Comparison of ENCODE assay signal across 1 cellular context in genomic region chr1:182175340-182176068, GRCh38.
TF ChIP-seq lines count a peak whose summit lies in the region.

No MANE protein-coding gene starts in this region.

TF ChIP-seq in HEK293, 187 proteins besides CTCF, POLR2A, EP300 and RAD21 (continued from another document and continues in another):
- no peak for TF ChIP-seq ZNF148 (tag by site-specific recombination; IDR thresholded peaks at IDR 0.05; ENCODE audit: borderline replicate concordance)
- no peak for TF ChIP-seq ZBTB10 (tag by site-specific recombination; IDR thresholded peaks at IDR 0.05)
- TF ChIP-seq ZNF514 (tag by site-specific recombination; IDR thresholded peaks at IDR 0.05), result no peak
- no peak for TF ChIP-seq ZNF146 (tag by site-specific recombination; IDR thresholded peaks at IDR 0.05)
- no peak for TF ChIP-seq ZNF558 (tag by site-specific recombination; IDR thresholded peaks at IDR 0.05)
- TF ChIP-seq HOXC10 (CRISPR knock-in tag; IDR thresholded peaks at IDR 0.05), result no peak
- TF ChIP-seq SETDB1 (IDR thresholded peaks at IDR 0.05; ENCODE audit: insufficient read length, low read length), result no peak
- TF ChIP-seq ZEB2 (tag by site-specific recombination; IDR thresholded peaks at IDR 0.05), result peak; percentile 73; the same call in 1 of the 2 replicates
- no peak for TF ChIP-seq ZNF223 (tag by site-specific recombination; IDR thresholded peaks at IDR 0.05)
- no peak for TF ChIP-seq PBX3 (CRISPR knock-in tag; IDR thresholded peaks at IDR 0.05)
- TF ChIP-seq ZBTB48 (tag by site-specific recombination; IDR thresholded peaks at IDR 0.05), result no peak
- no peak for TF ChIP-seq HOXA7 (CRISPR knock-in tag; IDR thresholded peaks at IDR 0.05; ENCODE audit: borderline replicate concordance)
- TF ChIP-seq ZNF121 (tag by site-specific recombination; IDR thresholded peaks at IDR 0.05), result no peak
- TF ChIP-seq ZNF404 (tag by site-specific recombination; IDR thresholded peaks at IDR 0.05), result no peak
- peak; percentile 85 for TF ChIP-seq ZBTB17 (tag by site-specific recombination; IDR thresholded peaks at IDR 0.05)
- TF ChIP-seq ZFP41 (tag by site-specific recombination; IDR thresholded peaks at IDR 0.05; ENCODE audit: borderline replicate concordance), result no peak
- TF ChIP-seq ZNF621 (tag by site-specific recombination; IDR thresholded peaks at IDR 0.05), result no peak
- TF ChIP-seq MYNN (tag by site-specific recombination; IDR thresholded peaks at IDR 0.05; ENCODE audit: borderline replicate concordance), result 0 out of 2 replicates have a peak, but pooled peaks have one; percentile 32
- no peak for TF ChIP-seq GLI4 (tag by site-specific recombination; IDR thresholded peaks at IDR 0.05)
- no peak for TF ChIP-seq ZNF416 (tag by site-specific recombination; IDR thresholded peaks at IDR 0.05)
- TF ChIP-seq PRDM1 (tag by site-specific recombination; IDR thresholded peaks at IDR 0.05), result no peak
- TF ChIP-seq ZNF214 (tag by site-specific recombination; IDR thresholded peaks at IDR 0.05; ENCODE audit: borderline replicate concordance), result no peak
- peak; percentile 82 for TF ChIP-seq ZNF366 (tag by site-specific recombination; conservative IDR thresholded peaks at IDR 0.05)
- peak; percentile 78 for TF ChIP-seq KLF17 (tag by site-specific recombination; IDR thresholded peaks at IDR 0.05)
- TF ChIP-seq ZNF138 (tag by site-specific recombination; IDR thresholded peaks at IDR 0.05; ENCODE audit: borderline replicate concordance), result no peak
- TF ChIP-seq SP3 (tag by site-specific recombination; IDR thresholded peaks at IDR 0.05), result no peak
- no peak for TF ChIP-seq ZNF791 (tag by site-specific recombination; IDR thresholded peaks at IDR 0.05)
- peak; percentile 35; the same call in 1 of the 2 replicates for TF ChIP-seq BCL6B (tag by site-specific recombination; IDR thresholded peaks at IDR 0.05)
- TF ChIP-seq ZNF341 (tag by site-specific recombination; IDR thresholded peaks at IDR 0.05; ENCODE audit: low read depth), result no peak
- TF ChIP-seq ZNF521 (tag by site-specific recombination; IDR thresholded peaks at IDR 0.05), result no peak
- no peak for TF ChIP-seq ZNF114 (tag by site-specific recombination; IDR thresholded peaks at IDR 0.05)
- TF ChIP-seq KLF10 (tag by site-specific recombination; IDR thresholded peaks at IDR 0.05), result peak; percentile 79
- TF ChIP-seq ZNF37A (tag by site-specific recombination; IDR thresholded peaks at IDR 0.05), result no peak
- peak; percentile 37; the same call in 1 of the 2 replicates for TF ChIP-seq ATF2 (tag by site-specific recombination; IDR thresholded peaks at IDR 0.05; ENCODE audit: low read depth)
- no peak for TF ChIP-seq HOXD13 (CRISPR knock-in tag; IDR thresholded peaks at IDR 0.05; ENCODE audit: borderline replicate concordance)
- TF ChIP-seq ZNF660 (tag by site-specific recombination; IDR thresholded peaks at IDR 0.05), result no peak; the same call in 1 of the 2 replicates
- no peak for TF ChIP-seq ZNF776 (tag by site-specific recombination; IDR thresholded peaks at IDR 0.05; ENCODE audit: borderline replicate concordance)
- peak; percentile 91 for TF ChIP-seq ZNF629 (tag by site-specific recombination; IDR thresholded peaks at IDR 0.05)
- TF ChIP-seq ZBTB11 (tag by site-specific recombination; conservative IDR thresholded peaks at IDR 0.05; ENCODE audit: low read depth), result no peak
- no peak for TF ChIP-seq ZNF311 (tag by site-specific recombination; IDR thresholded peaks at IDR 0.05; ENCODE audit: borderline replicate concordance)
- no peak; the same call in 1 of the 2 replicates for TF ChIP-seq TRIM28 (IDR thresholded peaks at IDR 0.05; ENCODE audit: borderline replicate concordance, low read length)
- TF ChIP-seq ZNF394 (tag by site-specific recombination; IDR thresholded peaks at IDR 0.05; ENCODE audit: borderline replicate concordance), result no peak
- TF ChIP-seq PRDM2 (tag by site-specific recombination; IDR thresholded peaks at IDR 0.05; ENCODE audit: borderline replicate concordance), result no peak
- TF ChIP-seq ZNF664 (tag by site-specific recombination; IDR thresholded peaks at IDR 0.05), result peak; percentile 12; the same call in 1 of the 2 replicates
